9 cellular contexts compared by ENCODE assay signal in the genomic region with DNA sequence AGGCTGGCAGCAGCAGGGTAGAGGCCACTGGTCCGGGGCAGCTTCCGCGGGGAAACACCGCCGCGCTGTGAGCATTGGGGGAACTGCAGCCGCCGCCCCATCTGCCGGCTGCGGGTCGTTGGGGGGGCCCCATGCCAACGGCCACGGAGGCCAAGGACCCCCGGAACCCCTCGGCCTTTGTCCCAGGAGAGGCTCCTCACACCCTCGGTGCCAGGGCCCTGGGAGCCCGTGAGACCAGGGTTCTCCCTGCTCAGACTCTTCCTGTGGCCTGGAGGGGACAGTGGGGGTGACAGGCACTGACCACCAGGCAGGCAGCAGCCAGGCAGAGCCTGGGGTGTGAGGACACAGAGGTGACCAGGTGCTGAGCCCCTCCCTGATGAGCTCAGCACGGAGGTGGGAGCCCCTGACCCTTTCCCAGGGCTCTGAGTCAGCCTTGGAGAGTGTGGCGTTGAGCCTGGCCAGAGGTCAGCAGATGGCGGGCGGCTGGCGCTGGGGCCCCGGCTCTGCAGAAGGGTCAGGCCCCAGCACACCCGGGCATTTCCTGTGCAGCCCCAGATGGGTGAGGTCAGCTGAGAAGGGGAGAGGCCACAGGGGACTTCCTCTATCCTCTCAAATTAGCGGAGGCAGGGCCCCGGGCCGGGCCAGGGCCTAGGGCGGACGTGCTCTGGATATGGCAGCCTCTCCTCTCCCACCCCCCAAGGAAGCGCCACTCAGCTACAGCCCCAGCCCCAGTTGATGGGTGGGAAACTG. TPM values are rescaled to one million over a fixed set of nuclear protein-coding genes. Genes with fewer than 3 reads are reported as not detected.
DNase-seq lines count a peak whose midpoint lies in the region; ATAC-seq and TF ChIP-seq lines count a peak whose summit lies in the region.
"Had no signal": no experiment of that assay in that cellular context is flagged by ENCODE, and none has a peak within 500 bp of the region (broad histone marks: within the 10 kb centered on the region; RNA-seq: fewer than 3 reads in every experiment).

No MANE protein-coding gene starts in this region.

- no peak overlapping the region for H3K27ac Mint-ChIP-seq in WTC11
- H3K27ac Mint-ChIP-seq: T-helper 1 cell treated with Interleukin-12 subunit alpha and Interleukin-12 subunit beta and Interleukin-4 antibody, amounts not matched to agents 30 μg/mL and 1 μg/mL, for 36 hours had no signal

- H3K4me1 ChIP-seq in liver (ENCODE audit: control insufficient read depth in 4 of 4, insufficient read depth in 4 of 4, low read length in 3 of 4) = peaks cover 0 to 15% (median 11%) of the 10 kb centered on the region in 4 donors

- CTCF ChIA-PET in WTC11 (lab: Charles Lee) = interaction anchor here (0.5 to 3.6 kb wide), 18 partner anchors 11 to 234 kb away, joined by 3 to 21 read pairs (median 4); a partner anchor contains a TSS

- TF ChIP-seq CTCF in WTC11 (IDR thresholded peaks at IDR 0.05) = peak; percentile 81
- TF ChIP-seq CTCF in liver (IDR thresholded peaks at IDR 0.05; ENCODE audit: low read depth, low read length, missing input control) = peak; percentile 72

- no peak overlapping the region for H3K4me3 ChIP-seq in liver (ENCODE audit: low read depth in 1 of 3, low read length in 3 of 3)

- no peaks in the 10 kb centered on the region for H3K36me3 ChIP-seq in liver (ENCODE audit: control insufficient read depth in 4 of 4, insufficient read depth in 3 of 4, low read depth in 1 of 4, low read length in 3 of 4)

- 0 out of 2 replicates have a peak, but pooled peaks cover 6% of the 10 kb centered on the region for H3K27me3 Mint-ChIP-seq in WTC11 (ENCODE audit: low read depth)

- DNase-seq in D341Med (ENCODE audit: low spot score) (peak; percentile 96), HUDEP-2 (lab: John Stamatoyannopoulos, UW; ENCODE audit: unreplicated experiment in 76 of 76) (peak in 43 of 76 experiments; percentile 17 to 92 (median 80)), WTC11 (ENCODE audit: low spot score) (peak; percentile 82), cerebellar cortex (ENCODE audit: low spot score) (peak; percentile 38)
- DNase-seq in stimulated activated CD4-positive, alpha-beta T cell treated with anti-CD3 and anti-CD28 coated beads, TNF-alpha, amount 100 ng/mL, for 1 hour (ENCODE audit: low read depth in 3 of 3, low spot score in 1 of 3) = peak; percentile 27 to 60 (median 40)

- POLR2A ChIA-PET in WTC11 (lab: Charles Lee) = no interaction called here

- no peak overlapping the region for H3K9ac ChIP-seq in liver (ENCODE audit: low read depth in 1 of 2, low read length in 2 of 2)

- peak overlapping the region; percentile 65 to 82 for H3K27ac ChIP-seq in liver (ENCODE audit: low read depth in 1 of 2, low read length in 2 of 2)

- WGBS in liver = 24% methylated on average over 30 of the region's 30 CpGs

- no peaks in the 10 kb centered on the region for H3K9me3 ChIP-seq in liver (ENCODE audit: control insufficient read depth in 4 of 4, low read length in 3 of 4)

- peak; percentile 79 to 80 for TF ChIP-seq RAD21 in liver (IDR thresholded peaks at IDR 0.05)

- H3K4me3 Mint-ChIP-seq in WTC11 = no peak overlapping the region
- H3K4me3 Mint-ChIP-seq: T-helper 1 cell treated with Interleukin-12 subunit alpha and Interleukin-12 subunit beta and Interleukin-4 antibody, amounts not matched to agents 30 μg/mL and 1 μg/mL, for 36 hours had no signal

- no peaks in the 10 kb centered on the region for H3K9me3 Mint-ChIP-seq in WTC11
- H3K9me3 Mint-ChIP-seq: T-helper 1 cell treated with Interleukin-12 subunit alpha and Interleukin-12 subunit beta and Interleukin-4 antibody, amounts not matched to agents 30 μg/mL and 1 μg/mL, for 36 hours had no signal

- H3K27me3 ChIP-seq in liver (ENCODE audit: control insufficient read depth in 4 of 4, insufficient read depth in 4 of 4, low read length in 3 of 4) = no peaks in the 10 kb centered on the region

- H3K36me3 Mint-ChIP-seq in WTC11 = no peaks in the 10 kb centered on the region

- ATAC-seq in WTC11 (peak; percentile 87), GM21576 (IDR thresholded peaks at IDR 0.05; ENCODE audit: unreplicated experiment) (no peak), HG03097 (IDR thresholded peaks at IDR 0.05; ENCODE audit: low FRiP score, unreplicated experiment) (no peak)

- H3K4me1 Mint-ChIP-seq in WTC11 = no peaks in the 10 kb centered on the region

TF ChIP-seq in WTC11, 78 proteins besides CTCF, POLR2A, EP300 and RAD21 (continues in another document):
- peak; percentile 55; the same call in 1 of the 2 replicates for TF ChIP-seq FOXP1 (CRISPR knock-in tag; IDR thresholded peaks at IDR 0.05; ENCODE audit: borderline replicate concordance)
- 0 out of 2 replicates have a peak, but pooled peaks have one; percentile 17 for TF ChIP-seq SP1 (CRISPR knock-in tag; conservative IDR thresholded peaks at IDR 0.05)
- TF ChIP-seq IRF2 (CRISPR knock-in tag; IDR thresholded peaks at IDR 0.05; ENCODE audit: borderline replicate concordance, low read depth) = no peak
- TF ChIP-seq GRHL2 (CRISPR knock-in tag; IDR thresholded peaks at IDR 0.05; ENCODE audit: insufficient replicate concordance, severe bottlenecking) = no peak
- TF ChIP-seq GABPB1 (CRISPR knock-in tag; IDR thresholded peaks at IDR 0.05) = 0 out of 2 replicates have a peak, but pooled peaks have one; percentile 9
- TF ChIP-seq, protein P1, sequence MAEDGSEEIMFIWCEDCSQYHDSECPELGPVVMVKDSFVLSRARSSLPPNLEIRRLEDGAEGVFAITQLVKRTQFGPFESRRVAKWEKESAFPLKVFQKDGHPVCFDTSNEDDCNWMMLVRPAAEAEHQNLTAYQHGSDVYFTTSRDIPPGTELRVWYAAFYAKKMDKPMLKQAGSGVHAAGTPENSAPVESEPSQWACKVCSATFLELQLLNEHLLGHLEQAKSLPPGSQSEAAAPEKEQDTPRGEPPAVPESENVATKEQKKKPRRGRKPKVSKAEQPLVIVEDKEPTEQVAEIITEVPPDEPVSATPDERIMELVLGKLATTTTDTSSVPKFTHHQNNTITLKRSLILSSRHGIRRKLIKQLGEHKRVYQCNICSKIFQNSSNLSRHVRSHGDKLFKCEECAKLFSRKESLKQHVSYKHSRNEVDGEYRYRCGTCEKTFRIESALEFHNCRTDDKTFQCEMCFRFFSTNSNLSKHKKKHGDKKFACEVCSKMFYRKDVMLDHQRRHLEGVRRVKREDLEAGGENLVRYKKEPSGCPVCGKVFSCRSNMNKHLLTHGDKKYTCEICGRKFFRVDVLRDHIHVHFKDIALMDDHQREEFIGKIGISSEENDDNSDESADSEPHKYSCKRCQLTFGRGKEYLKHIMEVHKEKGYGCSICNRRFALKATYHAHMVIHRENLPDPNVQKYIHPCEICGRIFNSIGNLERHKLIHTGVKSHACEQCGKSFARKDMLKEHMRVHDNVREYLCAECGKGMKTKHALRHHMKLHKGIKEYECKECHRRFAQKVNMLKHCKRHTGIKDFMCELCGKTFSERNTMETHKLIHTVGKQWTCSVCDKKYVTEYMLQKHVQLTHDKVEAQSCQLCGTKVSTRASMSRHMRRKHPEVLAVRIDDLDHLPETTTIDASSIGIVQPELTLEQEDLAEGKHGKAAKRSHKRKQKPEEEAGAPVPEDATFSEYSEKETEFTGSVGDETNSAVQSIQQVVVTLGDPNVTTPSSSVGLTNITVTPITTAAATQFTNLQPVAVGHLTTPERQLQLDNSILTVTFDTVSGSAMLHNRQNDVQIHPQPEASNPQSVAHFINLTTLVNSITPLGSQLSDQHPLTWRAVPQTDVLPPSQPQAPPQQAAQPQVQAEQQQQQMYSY (CRISPR knock-in tag; IDR thresholded peaks at IDR 0.05) = 0 out of 2 replicates have a peak, but pooled peaks have one; percentile 16
- TF ChIP-seq TEAD1 (CRISPR knock-in tag; IDR thresholded peaks at IDR 0.05) = 0 out of 2 replicates have a peak, but pooled peaks have one; percentile 14

TF ChIP-seq in liver, 16 proteins besides CTCF, POLR2A, EP300 and RAD21 (continues in another document):
- TF ChIP-seq GABPA (IDR thresholded peaks at IDR 0.05 in 1 of 2, conservative IDR thresholded peaks at IDR 0.05 in 1 of 2) (no peak), FOXA2 (IDR thresholded peaks at IDR 0.05) (no peak), NR2F2 (IDR thresholded peaks at IDR 0.05) (peak; percentile 100), HNF4A (conservative IDR thresholded peaks at IDR 0.05) (no peak), HNF4G (IDR thresholded peaks at IDR 0.05) (no peak), TAF1 (conservative IDR thresholded peaks at IDR 0.05) (no peak), FOXA1 (IDR thresholded peaks at IDR 0.05) (no peak), RXRA (IDR thresholded peaks at IDR 0.05) (peak; percentile 18 to 59), JUND (IDR thresholded peaks at IDR 0.05) (peak in 1 of 2 donors; percentile 45), YY1 (IDR thresholded peaks at IDR 0.05) (peak; percentile 20)
- TF ChIP-seq, protein P2, sequence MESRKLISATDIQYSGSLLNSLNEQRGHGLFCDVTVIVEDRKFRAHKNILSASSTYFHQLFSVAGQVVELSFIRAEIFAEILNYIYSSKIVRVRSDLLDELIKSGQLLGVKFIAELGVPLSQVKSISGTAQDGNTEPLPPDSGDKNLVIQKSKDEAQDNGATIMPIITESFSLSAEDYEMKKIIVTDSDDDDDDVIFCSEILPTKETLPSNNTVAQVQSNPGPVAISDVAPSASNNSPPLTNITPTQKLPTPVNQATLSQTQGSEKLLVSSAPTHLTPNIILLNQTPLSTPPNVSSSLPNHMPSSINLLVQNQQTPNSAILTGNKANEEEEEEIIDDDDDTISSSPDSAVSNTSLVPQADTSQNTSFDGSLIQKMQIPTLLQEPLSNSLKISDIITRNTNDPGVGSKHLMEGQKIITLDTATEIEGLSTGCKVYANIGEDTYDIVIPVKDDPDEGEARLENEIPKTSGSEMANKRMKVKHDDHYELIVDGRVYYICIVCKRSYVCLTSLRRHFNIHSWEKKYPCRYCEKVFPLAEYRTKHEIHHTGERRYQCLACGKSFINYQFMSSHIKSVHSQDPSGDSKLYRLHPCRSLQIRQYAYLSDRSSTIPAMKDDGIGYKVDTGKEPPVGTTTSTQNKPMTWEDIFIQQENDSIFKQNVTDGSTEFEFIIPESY (IDR thresholded peaks at IDR 0.05) = no peak
- TF ChIP-seq, protein P3, sequence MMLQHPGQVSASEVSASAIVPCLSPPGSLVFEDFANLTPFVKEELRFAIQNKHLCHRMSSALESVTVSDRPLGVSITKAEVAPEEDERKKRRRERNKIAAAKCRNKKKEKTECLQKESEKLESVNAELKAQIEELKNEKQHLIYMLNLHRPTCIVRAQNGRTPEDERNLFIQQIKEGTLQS (IDR thresholded peaks at IDR 0.05) = no peak
- TF ChIP-seq, protein P4, sequence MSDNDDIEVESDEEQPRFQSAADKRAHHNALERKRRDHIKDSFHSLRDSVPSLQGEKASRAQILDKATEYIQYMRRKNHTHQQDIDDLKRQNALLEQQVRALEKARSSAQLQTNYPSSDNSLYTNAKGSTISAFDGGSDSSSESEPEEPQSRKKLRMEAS (IDR thresholded peaks at IDR 0.05) = no peak

RNA-seq across cellular contexts. Expression of a gene that starts 17.9 kb away (rescaled TPM):
- 54.6 to 64.9 TPM (median 62.8 TPM) in 3 replicates for total RNA-seq in WTC11 (2021)
- 10 to 100 TPM; 34.5 to 38.5 TPM for total RNA-seq in liver
- polyA plus RNA-seq in liver = 10 to 100 TPM; 32.1 to 39.7 TPM

RNA-seq across cellular contexts. Expression of a gene that starts 42.5 kb away (rescaled TPM):
- total RNA-seq in WTC11 (2021) = 40.2 to 42.2 TPM (median 41.2 TPM) in 3 replicates
- total RNA-seq in liver = 100 to 1,000 TPM in 1 of 2 donors, 10 to 100 TPM in 1; 75.1 to 213 TPM
- 100 to 1,000 TPM; 211 to 222 TPM for polyA plus RNA-seq in liver

Comparison
In these comparisons a context has a peak if more than half of its experiments do, and no peak if none do; other contexts are left out.
1. DNase-seq: peak in every context shown above with its lines; median percentile 96 in D341Med; 82 in WTC11; 80 in HUDEP-2; 40 in stimulated activated CD4-positive, alpha-beta T cell treated with anti-CD3 and anti-CD28 coated beads, TNF-alpha, amount 100 ng/mL, for 1 hour; 38 in cerebellar cortex.